In genomic region chr11:111878766-111879636, GRCh38 we compare ENCODE assay signal across 8 cellular contexts. TPM values are rescaled to one million over a fixed set of nuclear protein-coding genes. Genes with fewer than 3 reads are reported as not detected.
A peak's percentile ranks its signal among the peaks of the same experiment; 100 is the strongest.
DNase-seq lines count a peak whose midpoint lies in the region; ATAC-seq and TF ChIP-seq lines count a peak whose summit lies in the region.

CFAP68 (plus strand) TSS chr11:111879541; CDS start chr11:111879561, 20 bp downstream.
FDXACB1 (minus strand) TSS chr11:111879165; CDS start chr11:111879132, 33 bp downstream.

- 0% methylated on average over 58 of the region's 58 CpGs for WGBS in esophagus, 2 donors

- CTCF ChIA-PET in PC-3 (lab: Charles Lee), result interaction anchor here (0.6 to 1.1 kb wide), 3 partner anchors 53 to 200 kb away, joined by 3 to 7 read pairs (median 4); no protein-coding TSS in a partner anchor

- peak within 1 kb of the TSS; percentile 92 for H3K4me2 ChIP-seq in PC-3 (ENCODE audit: low read length)

- no peaks in the 10 kb centered on the region for H4K20me1 ChIP-seq in PC-3 (ENCODE audit: low read length)

- H3K9me3 ChIP-seq in PC-3 (ENCODE audit: low read length) (no peaks in the 10 kb centered on the region), esophagus (ENCODE audit: control insufficient read depth in 2 of 2, insufficient read depth in 1 of 2, low read depth in 1 of 2, low read length in 1 of 2) (no peaks in the 10 kb centered on the region), mucosa of stomach (ENCODE audit: control insufficient read depth, low read length) (no peaks in the 10 kb centered on the region)

- H3F3A ChIP-seq in PC-3 (ENCODE audit: low read length, unreplicated experiment), result no peaks in the 10 kb centered on the region

- H3K36me3 ChIP-seq in PC-3 (ENCODE audit: low read depth, low read length) (no peaks in the 10 kb centered on the region), esophagus (ENCODE audit: control insufficient read depth in 2 of 2, insufficient read depth in 2 of 2, low read length in 1 of 2) (no peaks in the 10 kb centered on the region), mucosa of stomach (ENCODE audit: control insufficient read depth, insufficient read depth, low read length) (no peaks in the 10 kb centered on the region)

- POLR2A ChIA-PET in PC-3 (lab: Charles Lee; ENCODE audit: unreplicated experiment), result interaction anchor here (1.0 kb wide), 1 partner anchor 47 kb away, joined by 4 read pairs; no protein-coding TSS in a partner anchor

- no peaks in the 10 kb centered on the region for H3K9me3 Mint-ChIP-seq in activated T-cell treated with anti-CD3 and anti-CD28 coated beads, Interleukin-2, amount 50 U/mL, for 24 hours

- peak; percentile 91 for TF ChIP-seq CTCF in PC-3 (conservative IDR thresholded peaks at IDR 0.05; ENCODE audit: low read depth, low read length)

- H3K27me3 Mint-ChIP-seq in activated T-cell treated with anti-CD3 and anti-CD28 coated beads, Interleukin-2, amount 50 U/mL, for 24 hours, result no peaks in the 10 kb centered on the region

- intact Hi-C loops in PC-3 (cut with micrococcal nuclease), result loop anchor here (1.0 to 5.0 kb wide), 6 partner anchors 47 to 278 kb away; partner anchors contain the start of genes NKAPD1, PIH1D2, SDHD and TIMM8B

- H3K9ac ChIP-seq in PC-3 (ENCODE audit: low read length) (peak within 1 kb of the TSS; percentile 83), mucosa of stomach (ENCODE audit: low read length) (peak within 1 kb of the TSS; percentile 63)

- H3K27ac Mint-ChIP-seq in activated T-cell treated with anti-CD3 and anti-CD28 coated beads, Interleukin-2, amount 50 U/mL, for 24 hours, result peak within 1 kb of the TSS; percentile 99

- DNase-seq in DMS79 (lab: John Stamatoyannopoulos, UW), result peak; percentile 100
- DNase-seq in Jurkat, Clone E6-1 (ENCODE audit: low read depth, low spot score), result peak; percentile 96
- DNase-seq in PC-3, result peak; percentile 99
- DNase-seq in activated T-cell treated with anti-CD3 and anti-CD28 coated beads, Interleukin-2, amount 50 U/mL, for 24 hours, result peak; percentile 95
- peak; percentile 82 to 86 for DNase-seq in stimulated activated CD8-positive, alpha-beta memory T cell treated with anti-CD3 and anti-CD28 coated beads, Interleukin-7, amount 100 ng/mL, for 1 hour (ENCODE audit: low read depth in 2 of 2)

- H3K4me3 ChIP-seq in Jurkat, Clone E6-1 (ENCODE audit: low read length), result peak within 1 kb of the TSS; percentile 87
- peak within 1 kb of the TSS; percentile 80 for H3K4me3 ChIP-seq in PC-3 (ENCODE audit: low read length)
- H3K4me3 ChIP-seq in esophagus (ENCODE audit: low read depth in 1 of 2, low read length in 2 of 2), result peak within 1 kb of the TSS; percentile 65
- H3K4me3 ChIP-seq in mucosa of stomach (ENCODE audit: low read length), result peak within 1 kb of the TSS; percentile 88

- peak within 1 kb of the TSS; percentile 96 for H2AFZ ChIP-seq in PC-3 (ENCODE audit: low read length)

- no TSS peak for BruUV-seq in PC-3 (replicated peaks; lab: Mats Ljungman, UMichigan)

- peaks cover 35% of the 10 kb centered on the region for H3K4me1 Mint-ChIP-seq in activated T-cell treated with anti-CD3 and anti-CD28 coated beads, Interleukin-2, amount 50 U/mL, for 24 hours (ENCODE audit: low read depth)

- H3K36me3 Mint-ChIP-seq in activated T-cell treated with anti-CD3 and anti-CD28 coated beads, Interleukin-2, amount 50 U/mL, for 24 hours (ENCODE audit: low read depth), result peaks cover 50% of the 10 kb centered on the region

- H3K4me1 ChIP-seq in PC-3 (ENCODE audit: insufficient read depth, low read length), result peaks cover 9% of the 10 kb centered on the region
- peaks cover 0 to 2% of the 10 kb centered on the region in 2 donors for H3K4me1 ChIP-seq in esophagus (ENCODE audit: control insufficient read depth in 2 of 2, insufficient read depth in 2 of 2, low read length in 1 of 2)
- H3K4me1 ChIP-seq in mucosa of stomach (ENCODE audit: control insufficient read depth, insufficient read depth, low read length), result peaks cover 11% of the 10 kb centered on the region

- H3K27ac ChIP-seq in PC-3 (ENCODE audit: low read length) (peak within 1 kb of the TSS; percentile 79), esophagus (ENCODE audit: low read depth in 2 of 2, low read length in 1 of 2) (peak within 1 kb of the TSS; percentile 97 to 100)

- peak within 1 kb of the TSS; percentile 85 for H3K4me3 Mint-ChIP-seq in activated T-cell treated with anti-CD3 and anti-CD28 coated beads, Interleukin-2, amount 50 U/mL, for 24 hours

- no peaks in the 10 kb centered on the region for H3K79me2 ChIP-seq in PC-3 (ENCODE audit: low read length)

- ATAC-seq in GM21619 (IDR thresholded peaks at IDR 0.05; ENCODE audit: unreplicated experiment) (peak; percentile 94), PC-3 (peak; percentile 84)

- H3K27me3 ChIP-seq in PC-3 (ENCODE audit: low read length) (no peaks in the 10 kb centered on the region), esophagus (ENCODE audit: control insufficient read depth in 1 of 2, insufficient read depth in 2 of 2, low read length in 2 of 2) (no peaks in the 10 kb centered on the region), mucosa of stomach (ENCODE audit: control insufficient read depth, insufficient read depth, low read length) (no peaks in the 10 kb centered on the region)

- no peaks in the 10 kb centered on the region for H3K9me2 ChIP-seq in PC-3 (replicated peaks; ENCODE audit: low read length)

RNA-seq across cellular contexts. Expression of gene CFAP68, which starts in this region (rescaled TPM):
- polyA plus RNA-seq in Jurkat, Clone E6-1 (2012; ENCODE audit: insufficient read depth, insufficient read length), result 87.1 TPM
- 26.0 and 27.4 TPM in 2 replicates for total RNA-seq in PC-3 (2014; rRNA removed)
- polyA plus RNA-seq in esophagus, result 10 to 100 TPM; 29.5 to 33.4 TPM

RNA-seq across cellular contexts. Expression of gene FDXACB1, which starts in this region (rescaled TPM):
- 5.2 TPM for polyA plus RNA-seq in Jurkat, Clone E6-1 (2012; ENCODE audit: insufficient read depth, insufficient read length)
- 2.5 and 3.0 TPM in 2 replicates for total RNA-seq in PC-3 (2014; rRNA removed)
- polyA plus RNA-seq in esophagus, result 1 to 10 TPM; 1.1 to 1.3 TPM

Comparison
In these comparisons a context has a peak if more than half of its experiments do, and no peak if none do; other contexts are left out.
1. Peak in every context shown above with its lines: DNase-seq, ATAC-seq, H3K4me3 ChIP-seq and H3K27ac ChIP-seq.